Comparison of ENCODE assay signal across 19 cellular contexts in the genomic region with DNA sequence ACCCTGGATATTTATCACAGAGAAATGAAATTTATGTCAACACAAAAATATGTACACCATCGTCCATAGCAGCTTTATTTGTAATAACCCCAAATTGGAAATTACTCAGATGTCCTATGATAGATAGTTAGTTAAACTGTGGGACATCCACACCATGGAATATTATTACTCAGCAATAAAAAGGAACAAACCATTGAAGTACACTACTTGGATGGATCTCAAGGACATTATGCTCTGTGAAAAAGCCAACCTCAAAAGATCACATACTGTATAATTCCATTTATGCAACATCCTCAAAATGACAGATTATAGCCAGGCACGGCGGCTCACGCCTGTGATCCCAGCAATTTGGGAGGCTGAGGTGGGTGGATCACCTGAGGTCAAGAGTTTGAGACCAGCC.
A peak's percentile ranks its signal among the peaks of the same experiment; 100 is the strongest.
DNase-seq lines count a peak whose midpoint lies in the region; ATAC-seq and TF ChIP-seq lines count a peak whose summit lies in the region.
"Had no signal": no experiment of that assay in that cellular context is flagged by ENCODE, and none has a peak within 500 bp of the region (broad histone marks: within the 10 kb centered on the region; RNA-seq: fewer than 3 reads in every experiment).

No MANE protein-coding gene starts in this region.

- H3K9me3 ChIP-seq in breast epithelium (no peaks in the 10 kb centered on the region), osteoblast (ENCODE audit: low read depth, low read length) (no peaks in the 10 kb centered on the region)
- H3K9me3 ChIP-seq: Caco-2 had no signal

- peaks cover 23% of the 10 kb centered on the region for H3K36me3 Mint-ChIP-seq in MCF 10A (ENCODE audit: insufficient read depth, unreplicated experiment)
- H3K36me3 Mint-ChIP-seq in activated naive CD8-positive, alpha-beta T cell treated with anti-CD3 and anti-CD28 coated beads, Interleukin-2, amount 50 U/mL, for 24 hours (ENCODE audit: low read depth), result peaks cover 7% of the 10 kb centered on the region

- intact Hi-C loops in MCF 10A (cut with micrococcal nuclease), result no loop called here
- intact Hi-C loops in breast epithelium (cut with DNase I; ENCODE audit: low total_unique reads), result no loop called here

- H3K4me1 Mint-ChIP-seq in MCF 10A (ENCODE audit: insufficient read depth, unreplicated experiment), result peaks cover 54% of the 10 kb centered on the region
- peaks cover 6% of the 10 kb centered on the region for H3K4me1 Mint-ChIP-seq in activated naive CD8-positive, alpha-beta T cell treated with anti-CD3 and anti-CD28 coated beads, Interleukin-2, amount 50 U/mL, for 24 hours

- CTCF ChIA-PET in MCF 10A (lab: Yijun Ruan, JAX), result interaction anchor here (0.6 to 2.3 kb wide), 8 partner anchors 9 to 246 kb away, joined by 3 to 16 read pairs (median 4); no protein-coding TSS in a partner anchor

- H3K27ac Mint-ChIP-seq in MCF 10A (ENCODE audit: low read depth, unreplicated experiment), result peak overlapping the region; percentile 95
- no peak overlapping the region for H3K27ac Mint-ChIP-seq in activated naive CD8-positive, alpha-beta T cell treated with anti-CD3 and anti-CD28 coated beads, Interleukin-2, amount 50 U/mL, for 24 hours
- H3K27ac Mint-ChIP-seq: CD4-positive, alpha-beta T cell had no signal

- H2AFZ ChIP-seq in osteoblast (ENCODE audit: low read length), result no peak overlapping the region

- H3K27me3 ChIP-seq in breast epithelium (no peaks in the 10 kb centered on the region), brain microvascular endothelial cell (replicated peaks) (no peaks in the 10 kb centered on the region), osteoblast (ENCODE audit: insufficient read depth, low read length) (no peaks in the 10 kb centered on the region)

- BruUV-seq in MCF 10A (replicated peaks; lab: Mats Ljungman, UMichigan), result no TSS peak

- DNase-seq in MCF 10A (ENCODE audit: unreplicated experiment), result no peak
- no peak for DNase-seq in breast epithelium (ENCODE audit: low spot score in 2 of 2)
- DNase-seq in brain microvascular endothelial cell, result no peak
- DNase-seq in osteoblast (ENCODE audit: insufficient read length, low spot score, missing footprints), result no peak
- no peak for DNase-seq in activated naive CD4-positive, alpha-beta T cell treated with Interleukin-2 at 50 U/mL for 16 hours
- DNase-seq in stimulated activated CD8-positive, alpha-beta memory T cell treated with anti-CD3 and anti-CD28 coated beads, Interleukin-4, amount 100 ng/mL, for 48 hours, result no peak
- DNase-seq in HuH-7.5 (ENCODE audit: low spot score), result no peak
- no peak for DNase-seq in activated naive CD8-positive, alpha-beta T cell treated with anti-CD3 and anti-CD28 coated beads, Interleukin-2, amount 50 U/mL, for 24 hours
- DNase-seq: Caco-2; CD4-positive, alpha-beta T cell; H9; KG1; NCI-H1417; NCI-H187 treated with DMSO at 0.1 percent for 48 hours; NCI-H2227 treated with DMSO at 0.1 percent for 48 hours; NCI-H510A treated with DMSO at 0.1 percent for 48 hours; OCI-M1; RPMI8226 had no signal

- TF ChIP-seq POLR2A in breast epithelium (IDR thresholded peaks at IDR 0.05), result no peak

- no peak for TF ChIP-seq CTCF in MCF 10A (IDR thresholded peaks at IDR 0.05; ENCODE audit: unreplicated experiment)
- TF ChIP-seq CTCF in breast epithelium (IDR thresholded peaks at IDR 0.05), result no peak
- TF ChIP-seq CTCF in brain microvascular endothelial cell (IDR thresholded peaks at IDR 0.05; ENCODE audit: low read depth, low read length, missing control alignments), result no peak
- no peak for TF ChIP-seq CTCF in osteoblast (IDR thresholded peaks at IDR 0.05; ENCODE audit: extremely low read depth, low read depth, low read length)

- H3K4me3 ChIP-seq in breast epithelium (no peak overlapping the region), brain microvascular endothelial cell (ENCODE audit: low read depth, low read length) (no peak overlapping the region), osteoblast (ENCODE audit: insufficient read depth, low read length) (no peak overlapping the region)

- no peak for ATAC-seq in activated naive CD8-positive, alpha-beta T cell treated with anti-CD3 and anti-CD28 coated beads, Interleukin-2, amount 50 U/mL, for 24 hours

- peaks cover 4% of the 10 kb centered on the region for H3K36me3 ChIP-seq in breast epithelium
- no peaks in the 10 kb centered on the region for H3K36me3 ChIP-seq in brain microvascular endothelial cell (replicated peaks)
- H3K36me3 ChIP-seq in osteoblast (ENCODE audit: insufficient read depth, low read length), result peaks cover 10% of the 10 kb centered on the region

- no peaks in the 10 kb centered on the region for H3K27me3 Mint-ChIP-seq in MCF 10A (ENCODE audit: insufficient read depth, unreplicated experiment)
- no peaks in the 10 kb centered on the region for H3K27me3 Mint-ChIP-seq in activated naive CD8-positive, alpha-beta T cell treated with anti-CD3 and anti-CD28 coated beads, Interleukin-2, amount 50 U/mL, for 24 hours
- H3K27me3 Mint-ChIP-seq: CD4-positive, alpha-beta T cell had no signal

- H3K9me3 Mint-ChIP-seq in MCF 10A (ENCODE audit: unreplicated experiment), result no peaks in the 10 kb centered on the region
- H3K9me3 Mint-ChIP-seq in activated naive CD8-positive, alpha-beta T cell treated with anti-CD3 and anti-CD28 coated beads, Interleukin-2, amount 50 U/mL, for 24 hours, result no peaks in the 10 kb centered on the region
- H3K9me3 Mint-ChIP-seq: CD4-positive, alpha-beta T cell; H9 had no signal

- peaks cover 20% of the 10 kb centered on the region for H3K79me2 ChIP-seq in osteoblast (ENCODE audit: insufficient read depth, low read length)

- H3K4me1 ChIP-seq in breast epithelium (no peaks in the 10 kb centered on the region), osteoblast (ENCODE audit: insufficient read depth, low read length) (peaks cover 49% of the 10 kb centered on the region)

- H3K4me2 ChIP-seq in osteoblast (ENCODE audit: insufficient read depth, low read length), result no peak overlapping the region

- H3K27ac ChIP-seq in breast epithelium, result no peak overlapping the region
- H3K27ac ChIP-seq in brain microvascular endothelial cell, result peak overlapping the region; percentile 20
- peak overlapping the region; percentile 99 for H3K27ac ChIP-seq in osteoblast (ENCODE audit: low read depth, low read length)
- H3K27ac ChIP-seq: 22Rv1 had no signal

- in situ Hi-C loops in brain microvascular endothelial cell (cut with HindIII; ENCODE audit: low pct_ligation_motif_present, low sequenced_read_pairs), result no loop called here

- no peaks in the 10 kb centered on the region for H4K20me1 ChIP-seq in osteoblast (ENCODE audit: insufficient read depth, low read length)

- POLR2A ChIA-PET in MCF 10A (lab: Yijun Ruan, JAX), result interaction anchor here (0.7 to 7.6 kb wide), 5 partner anchors 9 to 243 kb away, joined by 3 to 102 read pairs (median 5); no protein-coding TSS in a partner anchor

- H3K4me3 Mint-ChIP-seq in MCF 10A (ENCODE audit: unreplicated experiment), result no peak overlapping the region
- no peak overlapping the region for H3K4me3 Mint-ChIP-seq in activated naive CD8-positive, alpha-beta T cell treated with anti-CD3 and anti-CD28 coated beads, Interleukin-2, amount 50 U/mL, for 24 hours
- H3K4me3 Mint-ChIP-seq: CD4-positive, alpha-beta T cell; H9 had no signal

Comparison
In these comparisons a context has a peak if more than half of its experiments do, and no peak if none do; other contexts are left out.
1. H3K27ac ChIP-seq: peak in brain microvascular endothelial cell (single experiment) and osteoblast (single experiment); none in breast epithelium (0 of 2).